19 cellular contexts compared by ENCODE assay signal in the genomic region with DNA sequence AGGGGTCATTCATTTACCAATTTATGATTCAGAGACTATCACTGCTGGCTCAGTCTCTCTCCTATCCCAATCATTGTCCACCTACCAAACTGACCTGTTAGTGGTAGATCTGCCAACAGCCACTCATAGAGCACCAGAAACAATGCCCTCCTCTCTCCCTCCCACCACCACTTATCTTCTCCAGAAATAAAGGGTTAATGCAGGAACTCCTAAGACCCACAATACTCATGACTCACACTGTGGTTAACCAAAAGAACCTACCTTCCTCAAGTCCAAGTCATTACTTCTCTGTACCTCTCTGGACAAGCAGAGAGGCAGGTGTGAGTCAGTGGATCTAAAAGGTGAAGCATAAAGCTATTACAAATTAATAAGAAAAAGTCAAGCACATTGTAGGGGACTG. TPM values are rescaled to one million over a fixed set of nuclear protein-coding genes. Genes with fewer than 3 reads are reported as not detected.
DNase-seq lines count a peak whose midpoint lies in the region; ATAC-seq and TF ChIP-seq lines count a peak whose summit lies in the region.
"Had no signal": no experiment of that assay in that cellular context is flagged by ENCODE, and none has a peak within 500 bp of the region (broad histone marks: within the 10 kb centered on the region; RNA-seq: fewer than 3 reads in every experiment).

No MANE protein-coding gene starts in this region.

- TF ChIP-seq CTCF in activated CD8-positive, alpha-beta T cell treated with anti-CD3 and anti-CD28 coated beads for 36 hours (IDR thresholded peaks at IDR 0.05): no peak
- TF ChIP-seq CTCF in epithelial cell of esophagus (IDR thresholded peaks at IDR 0.05; ENCODE audit: insufficient read depth, low read depth, low read length, missing control alignments): no peak
- TF ChIP-seq CTCF in smooth muscle cell (IDR thresholded peaks at IDR 0.05; ENCODE audit: borderline replicate concordance, insufficient read depth, poor library complexity, severe bottlenecking): no peak
- no peak for TF ChIP-seq CTCF in stomach (IDR thresholded peaks at IDR 0.05)

- CTCF ChIA-PET in activated CD8-positive, alpha-beta T cell treated with anti-CD3 and anti-CD28 coated beads for 36 hours (lab: Charles Lee): no interaction called here
- CTCF ChIA-PET in activated CD8-positive, alpha-beta T cell treated with anti-CD3 and anti-CD28 coated beads, Interleukin-2, amount 10 ng/mL, durations not matched to agents 7 days and 5 days (lab: Charles Lee): interaction anchor here (2.3 kb wide), 1 partner anchor 24 kb away, joined by 6 read pairs; no protein-coding TSS in a partner anchor

- POLR2A ChIA-PET in activated CD8-positive, alpha-beta T cell treated with anti-CD3 and anti-CD28 coated beads for 36 hours (lab: Charles Lee): no interaction called here
- POLR2A ChIA-PET in activated CD8-positive, alpha-beta T cell treated with anti-CD3 and anti-CD28 coated beads, Interleukin-2, amount 10 ng/mL, durations not matched to agents 7 days and 5 days (lab: Charles Lee): no interaction called here

- H3K27me3 ChIP-seq in smooth muscle cell (ENCODE audit: low read depth): peaks cover 8% of the 10 kb centered on the region
- peaks cover 0 to 3% (median 0%) of the 10 kb centered on the region in 3 donors for H3K27me3 ChIP-seq in stomach
- H3K27me3 ChIP-seq: BLaER1 treated with 17β-estradiol and CSF1 and Interleukin-3, amounts not matched to agents 10 nM and 100 nM; hepatocyte had no signal

- no peaks in the 10 kb centered on the region for H3K9me3 ChIP-seq in smooth muscle cell (replicated peaks; ENCODE audit: low read depth)
- no peaks in the 10 kb centered on the region for H3K9me3 ChIP-seq in stomach
- H3K9me3 ChIP-seq: BLaER1 treated with 17β-estradiol and CSF1 and Interleukin-3, amounts not matched to agents 10 nM and 100 nM had no signal

- H3K4me1 ChIP-seq in smooth muscle cell (ENCODE audit: low read depth) (no peaks in the 10 kb centered on the region), stomach (no peaks in the 10 kb centered on the region)

- H3K27ac ChIP-seq in smooth muscle cell (ENCODE audit: low read depth): peak overlapping the region; percentile 37
- no peak overlapping the region for H3K27ac ChIP-seq in stomach
- H3K27ac ChIP-seq: BLaER1 treated with 17β-estradiol and CSF1 and Interleukin-3, amounts not matched to agents 10 nM and 100 nM; dorsolateral prefrontal cortex; hepatocyte had no signal

- H3K36me3 ChIP-seq in smooth muscle cell (ENCODE audit: low read depth): no peaks in the 10 kb centered on the region
- H3K36me3 ChIP-seq in stomach: no peaks in the 10 kb centered on the region
- H3K36me3 ChIP-seq: BLaER1 treated with 17β-estradiol and CSF1 and Interleukin-3, amounts not matched to agents 10 nM and 100 nM had no signal

- H3K4me2 ChIP-seq in smooth muscle cell: peak overlapping the region; percentile 55
- H3K4me2 ChIP-seq: BLaER1 treated with 17β-estradiol and CSF1 and Interleukin-3, amounts not matched to agents 10 nM and 100 nM; hepatocyte had no signal

- no peak for DNase-seq in activated CD8-positive, alpha-beta T cell treated with anti-CD3 and anti-CD28 coated beads for 36 hours
- DNase-seq in activated CD8-positive, alpha-beta T cell treated with anti-CD3 and anti-CD28 coated beads, Interleukin-2, amount 10 ng/mL, durations not matched to agents 7 days and 5 days: no peak
- DNase-seq in OCI-M1 (lab: John Stamatoyannopoulos, UW) (peak; percentile 20), epithelial cell of esophagus (ENCODE audit: low read depth) (peak; percentile 90), smooth muscle cell (lab: John Stamatoyannopoulos, UW; ENCODE audit: unreplicated experiment) (no peak), stomach (no peak), NCI-H446 (lab: John Stamatoyannopoulos, UW) (no peak)
- DNase-seq in activated CD4-positive, alpha-beta T cell treated with anti-CD3 and anti-CD28 coated beads, Interleukin-2, amount 50 U/mL, for 4 hours: no peak
- DNase-seq: activated naive CD4-positive, alpha-beta T cell treated with Interleukin-2 at 50 U/mL for 16 hours; dorsolateral prefrontal cortex; midbrain; NCI-H1436; NCI-H345; retina; Right ventricle myocardium superior had no signal

- H3K9me3 Mint-ChIP-seq in activated CD8-positive, alpha-beta T cell treated with anti-CD3 and anti-CD28 coated beads for 36 hours: no peaks in the 10 kb centered on the region
- H3K9me3 Mint-ChIP-seq in activated CD8-positive, alpha-beta T cell treated with anti-CD3 and anti-CD28 coated beads, Interleukin-2, amount 10 ng/mL, durations not matched to agents 7 days and 5 days (ENCODE audit: insufficient read depth): no peaks in the 10 kb centered on the region

- intact Hi-C loops in activated CD8-positive, alpha-beta T cell treated with anti-CD3 and anti-CD28 coated beads for 36 hours (cut with micrococcal nuclease): no loop called here
- intact Hi-C loops in stomach (cut with DNase I; ENCODE audit: low total_unique reads): no loop called here

- peaks cover 3% of the 10 kb centered on the region for H3F3A ChIP-seq in smooth muscle cell (ENCODE audit: low read depth)

- H2AFZ ChIP-seq in smooth muscle cell (ENCODE audit: low read depth): no peak overlapping the region
- H2AFZ ChIP-seq: hepatocyte had no signal

- H3K27me3 Mint-ChIP-seq in activated CD8-positive, alpha-beta T cell treated with anti-CD3 and anti-CD28 coated beads for 36 hours: peaks cover 16% of the 10 kb centered on the region
- peaks cover 30% of the 10 kb centered on the region for H3K27me3 Mint-ChIP-seq in activated CD8-positive, alpha-beta T cell treated with anti-CD3 and anti-CD28 coated beads, Interleukin-2, amount 10 ng/mL, durations not matched to agents 7 days and 5 days (ENCODE audit: low read depth)

- H3K4me3 ChIP-seq in epithelial cell of esophagus (ENCODE audit: low read length): no peak overlapping the region
- no peak overlapping the region for H3K4me3 ChIP-seq in smooth muscle cell
- no peak overlapping the region for H3K4me3 ChIP-seq in stomach
- H3K4me3 ChIP-seq: BLaER1 treated with 17β-estradiol and CSF1 and Interleukin-3, amounts not matched to agents 10 nM and 100 nM; dorsolateral prefrontal cortex; hepatocyte had no signal

- peak; percentile 37 for ATAC-seq in activated CD8-positive, alpha-beta T cell treated with anti-CD3 and anti-CD28 coated beads for 36 hours
- no peak for ATAC-seq in activated CD8-positive, alpha-beta T cell treated with anti-CD3 and anti-CD28 coated beads, Interleukin-2, amount 10 ng/mL, durations not matched to agents 7 days and 5 days
- ATAC-seq: activated CD4-positive, CD25-positive, alpha-beta regulatory T cell treated with anti-CD3 and anti-CD28 coated beads, Interleukin-2, amount 50 U/mL, for 24 hours had no signal

- no peaks in the 10 kb centered on the region for H3K36me3 Mint-ChIP-seq in activated CD8-positive, alpha-beta T cell treated with anti-CD3 and anti-CD28 coated beads for 36 hours (ENCODE audit: low read depth)
- H3K36me3 Mint-ChIP-seq in activated CD8-positive, alpha-beta T cell treated with anti-CD3 and anti-CD28 coated beads, Interleukin-2, amount 10 ng/mL, durations not matched to agents 7 days and 5 days (ENCODE audit: low read depth): no peaks in the 10 kb centered on the region

- peaks cover 2% of the 10 kb centered on the region for H3K4me1 Mint-ChIP-seq in activated CD8-positive, alpha-beta T cell treated with anti-CD3 and anti-CD28 coated beads for 36 hours (ENCODE audit: low read depth)
- H3K4me1 Mint-ChIP-seq in activated CD8-positive, alpha-beta T cell treated with anti-CD3 and anti-CD28 coated beads, Interleukin-2, amount 10 ng/mL, durations not matched to agents 7 days and 5 days (ENCODE audit: low read depth): peaks cover 12% of the 10 kb centered on the region

- H3K4me3 Mint-ChIP-seq in activated CD8-positive, alpha-beta T cell treated with anti-CD3 and anti-CD28 coated beads for 36 hours: no peak overlapping the region
- no peak overlapping the region for H3K4me3 Mint-ChIP-seq in activated CD8-positive, alpha-beta T cell treated with anti-CD3 and anti-CD28 coated beads, Interleukin-2, amount 10 ng/mL, durations not matched to agents 7 days and 5 days

- no peaks in the 10 kb centered on the region for H3K79me2 ChIP-seq in smooth muscle cell (ENCODE audit: low read depth)
- H3K79me2 ChIP-seq: hepatocyte had no signal

- no peak overlapping the region for H3K27ac Mint-ChIP-seq in activated CD8-positive, alpha-beta T cell treated with anti-CD3 and anti-CD28 coated beads for 36 hours
- H3K27ac Mint-ChIP-seq in activated CD8-positive, alpha-beta T cell treated with anti-CD3 and anti-CD28 coated beads, Interleukin-2, amount 10 ng/mL, durations not matched to agents 7 days and 5 days: no peak overlapping the region

- no peak for TF ChIP-seq POLR2A in stomach (IDR thresholded peaks at IDR 0.05)

- H4K20me1 ChIP-seq in smooth muscle cell (ENCODE audit: low read depth): no peaks in the 10 kb centered on the region
- H4K20me1 ChIP-seq: BLaER1 treated with 17β-estradiol and CSF1 and Interleukin-3, amounts not matched to agents 10 nM and 100 nM had no signal

- no peak for TF ChIP-seq EP300 in stomach (IDR thresholded peaks at IDR 0.05)

- no peak overlapping the region for H3K9ac ChIP-seq in smooth muscle cell (ENCODE audit: low read depth)
- H3K9ac ChIP-seq: BLaER1 treated with 17β-estradiol and CSF1 and Interleukin-3, amounts not matched to agents 10 nM and 100 nM had no signal

RNA-seq across cellular contexts. Expression of gene CAMK1G, which starts 40.9 kb away (rescaled TPM):
- not detected for total RNA-seq in activated CD8-positive, alpha-beta T cell treated with anti-CD3 and anti-CD28 coated beads for 36 hours
- total RNA-seq in activated CD8-positive, alpha-beta T cell treated with anti-CD3 and anti-CD28 coated beads, Interleukin-2, amount 10 ng/mL, durations not matched to agents 7 days and 5 days: not detected
- total RNA-seq in smooth muscle cell (0.13 TPM in 1 of 2 replicates, not detected in the other), stomach (1 to 10 TPM in 1 of 5 donors, not detected in 4; 1.5 TPM)
- polyA plus RNA-seq in smooth muscle cell (not detected in 2 replicates), stomach (under 1 TPM in 1 of 3 donors, not detected in 2; 0.03 TPM)
- total RNA-seq: Right ventricle myocardium superior; T-helper 2 cell treated with Interferon-gamma antibody and Interleukin-4, amounts not matched to agents 100 ng/mL and 5 ng/mL, for 36 hours had no signal

Comparison
In these comparisons a context has a peak if more than half of its experiments do, and no peak if none do; other contexts are left out.
1. DNase-seq: peak in OCI-M1 (single experiment) and epithelial cell of esophagus (single experiment); none in activated CD8-positive, alpha-beta T cell treated with anti-CD3 and anti-CD28 coated beads for 36 hours (single experiment), activated CD8-positive, alpha-beta T cell treated with anti-CD3 and anti-CD28 coated beads, Interleukin-2, amount 10 ng/mL, durations not matched to agents 7 days and 5 days (single experiment), smooth muscle cell (single experiment), stomach (single experiment), activated CD4-positive, alpha-beta T cell treated with anti-CD3 and anti-CD28 coated beads, Interleukin-2, amount 50 U/mL, for 4 hours (0 of 2) and NCI-H446 (0 of 2).